ENCODE assay signal across 14 cellular contexts in the genomic region with DNA sequence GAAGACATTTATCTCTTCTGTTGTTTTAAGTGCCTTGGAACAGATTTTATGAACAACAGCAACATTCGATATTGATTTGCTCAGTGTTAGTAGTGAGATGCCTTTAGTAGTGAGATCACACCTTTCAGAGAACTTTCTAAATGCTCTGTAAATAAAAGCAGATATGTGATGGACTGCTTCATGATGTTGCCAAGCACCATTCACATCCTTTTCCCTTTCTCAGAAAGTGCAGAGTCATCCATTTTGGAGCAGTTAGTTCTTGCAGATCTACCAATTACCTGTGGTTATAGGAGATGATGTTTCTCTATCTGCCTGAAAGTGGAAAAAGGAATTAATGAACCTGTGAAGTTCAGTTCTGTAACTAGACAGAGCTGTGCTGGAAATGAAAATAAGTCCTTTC. TPM values are rescaled to one million over a fixed set of nuclear protein-coding genes. Genes with fewer than 3 reads are reported as not detected.
DNase-seq lines count a peak whose midpoint lies in the region; ATAC-seq and TF ChIP-seq lines count a peak whose summit lies in the region.
"Had no signal": no experiment of that assay in that cellular context is flagged by ENCODE, and none has a peak within 500 bp of the region (broad histone marks: within the 10 kb centered on the region; RNA-seq: fewer than 3 reads in every experiment).

No MANE protein-coding gene starts in this region.

- ATAC-seq in HG02885 (IDR thresholded peaks at IDR 0.05; ENCODE audit: poor library complexity, unreplicated experiment), result no peak
- ATAC-seq: activated CD8-positive, alpha-beta T cell treated with anti-CD3 and anti-CD28 coated beads, Interleukin-2, amount 10 ng/mL, durations not matched to agents 7 days and 5 days had no signal

- CTCF ChIA-PET in A673 (lab: Charles Lee), result interaction anchor here (0.7 kb wide), 1 partner anchor 28 kb away, joined by 4 read pairs; no protein-coding TSS in a partner anchor

- no peaks in the 10 kb centered on the region for H3K27me3 Mint-ChIP-seq in immature natural killer cell (ENCODE audit: low read depth in 3 of 3)
- H3K27me3 Mint-ChIP-seq: activated naive CD8-positive, alpha-beta T cell treated with anti-CD3 and anti-CD28 coated beads, Interleukin-2, amount 10 ng/mL, durations not matched to agents 7 days and 5 days; IgD-negative memory B cell had no signal

- H3K4me1 ChIP-seq in A673 (ENCODE audit: insufficient read depth, low read length, poor library complexity, severe bottlenecking), result peaks cover 4% of the 10 kb centered on the region

- H3K9me3 ChIP-seq in A673 (ENCODE audit: low read depth, low read length, poor library complexity, severe bottlenecking), result no peaks in the 10 kb centered on the region
- H3K9me3 ChIP-seq: neutrophil had no signal

- TF ChIP-seq CTCF in A673 (conservative IDR thresholded peaks at IDR 0.05; ENCODE audit: low read depth, low read length), result no peak
- TF ChIP-seq CTCF in VCaP (conservative IDR thresholded peaks at IDR 0.05), result no peak
- no peak for TF ChIP-seq CTCF in GM10266 (IDR thresholded peaks at IDR 0.05; ENCODE audit: control insufficient read depth, insufficient read depth, low read depth, missing control alignments)

- no peak overlapping the region for H3K4me3 Mint-ChIP-seq in immature natural killer cell
- H3K4me3 Mint-ChIP-seq: activated CD8-positive, alpha-beta T cell treated with anti-CD3 and anti-CD28 coated beads, Interleukin-2, amount 10 ng/mL, durations not matched to agents 7 days and 5 days; activated naive CD8-positive, alpha-beta T cell treated with anti-CD3 and anti-CD28 coated beads, Interleukin-2, amount 10 ng/mL, durations not matched to agents 7 days and 5 days; IgD-negative memory B cell had no signal

- peak overlapping the region in 4 of 6 donors; percentile 14 to 79 (median 58) for H3K27ac Mint-ChIP-seq in immature natural killer cell
- H3K27ac Mint-ChIP-seq: activated CD8-positive, alpha-beta T cell treated with anti-CD3 and anti-CD28 coated beads, Interleukin-2, amount 10 ng/mL, durations not matched to agents 7 days and 5 days; activated naive CD8-positive, alpha-beta T cell treated with anti-CD3 and anti-CD28 coated beads, Interleukin-2, amount 10 ng/mL, durations not matched to agents 7 days and 5 days; IgD-negative memory B cell had no signal

- POLR2A ChIA-PET in A673 (lab: Charles Lee; ENCODE audit: low non-redundant PET), result no interaction called here

- no TSS peak for BruUV-seq in A673 (replicated peaks; lab: Mats Ljungman, UMichigan)

- H3K27ac ChIP-seq in A673 (ENCODE audit: low read depth, low read length, poor library complexity, severe bottlenecking) (peak overlapping the region; percentile 45), VCaP (peak overlapping the region; percentile 50)
- H3K27ac ChIP-seq: neutrophil had no signal

- H3K4me1 Mint-ChIP-seq in immature natural killer cell, result peaks cover 6 to 8% of the 10 kb centered on the region in 2 donors

- no peak overlapping the region for H3K4me3 ChIP-seq in A673 (ENCODE audit: low read depth, low read length, poor library complexity, severe bottlenecking)

- H3K36me3 Mint-ChIP-seq in immature natural killer cell, result no peaks in the 10 kb centered on the region
- H3K36me3 Mint-ChIP-seq: activated naive CD8-positive, alpha-beta T cell treated with anti-CD3 and anti-CD28 coated beads, Interleukin-2, amount 10 ng/mL, durations not matched to agents 7 days and 5 days had no signal

- DNase-seq in A673 (ENCODE audit: low spot score), result no peak
- DNase-seq in EH (ENCODE audit: low read depth), result peak; percentile 23
- no peak for DNase-seq in immature natural killer cell
- no peak for DNase-seq in hippocampal formation (lab: John Stamatoyannopoulos, UW)
- no peak for DNase-seq in GM10266 (ENCODE audit: extremely low spot score)
- no peak for DNase-seq in activated CD4-positive, CD25-positive, alpha-beta regulatory T cell (lab: John Stamatoyannopoulos, UW)
- DNase-seq: activated CD8-positive, alpha-beta T cell treated with anti-CD3 and anti-CD28 coated beads, Interleukin-2, amount 10 ng/mL, durations not matched to agents 7 days and 5 days; activated naive CD8-positive, alpha-beta T cell treated with anti-CD3 and anti-CD28 coated beads, Interleukin-2, amount 10 ng/mL, durations not matched to agents 7 days and 5 days; NCI-H526 treated with DMSO at 0.1 percent for 48 hours; substantia nigra had no signal

- no peaks in the 10 kb centered on the region for H3K36me3 ChIP-seq in A673 (ENCODE audit: insufficient read depth, low read length, poor library complexity, severe bottlenecking)
- H3K36me3 ChIP-seq: neutrophil had no signal

- intact Hi-C loops in A673 (cut with micrococcal nuclease; ENCODE audit: unreplicated experiment), result no loop called here

- H3K27me3 ChIP-seq in A673 (replicated peaks; ENCODE audit: insufficient read depth, low read depth, low read length, poor library complexity), result no peaks in the 10 kb centered on the region
- H3K27me3 ChIP-seq: neutrophil had no signal

- H3K9me3 Mint-ChIP-seq in immature natural killer cell, result no peaks in the 10 kb centered on the region
- H3K9me3 Mint-ChIP-seq: IgD-negative memory B cell had no signal

RNA-seq across cellular contexts. Expression of a gene that starts 27.0 kb away (rescaled TPM):
- 13.1 and 15.2 TPM in 2 replicates for total RNA-seq in A673 (2021)
- polyA plus RNA-seq in immature natural killer cell, result 10 to 100 TPM in 2 of 3 donors, 1 to 10 TPM in 1; 7.5 to 15.5 (median 11.0) TPM
